ENCODE assay signal across 1 cellular context in genomic region chr10:91617073-91617580, GRCh38.
TF ChIP-seq lines count a peak whose summit lies in the region.

No MANE protein-coding gene starts in this region.

TF ChIP-seq in SK-N-SH, 30 proteins besides CTCF, POLR2A, EP300 and RAD21 (continued from another document):
- TF ChIP-seq, protein P1, sequence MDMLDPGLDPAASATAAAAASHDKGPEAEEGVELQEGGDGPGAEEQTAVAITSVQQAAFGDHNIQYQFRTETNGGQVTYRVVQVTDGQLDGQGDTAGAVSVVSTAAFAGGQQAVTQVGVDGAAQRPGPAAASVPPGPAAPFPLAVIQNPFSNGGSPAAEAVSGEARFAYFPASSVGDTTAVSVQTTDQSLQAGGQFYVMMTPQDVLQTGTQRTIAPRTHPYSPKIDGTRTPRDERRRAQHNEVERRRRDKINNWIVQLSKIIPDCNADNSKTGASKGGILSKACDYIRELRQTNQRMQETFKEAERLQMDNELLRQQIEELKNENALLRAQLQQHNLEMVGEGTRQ (IDR thresholded peaks at IDR 0.05; ENCODE audit: borderline replicate concordance, low read depth, low read length) = no peak
- TF ChIP-seq NRF1 (IDR thresholded peaks at IDR 0.05; ENCODE audit: low read depth, low read length) (no peak), NFIC (IDR thresholded peaks at IDR 0.05; ENCODE audit: borderline replicate concordance) (peak; percentile 79), REST (IDR thresholded peaks at IDR 0.05; ENCODE audit: low read depth, low read length) (no peak), FOXM1 (IDR thresholded peaks at IDR 0.05; ENCODE audit: low read depth) (no peak), TEAD4 (IDR thresholded peaks at IDR 0.05; ENCODE audit: borderline replicate concordance, insufficient read depth) (peak; percentile 87), RXRA (IDR thresholded peaks at IDR 0.05; ENCODE audit: borderline replicate concordance, low read depth) (peak; percentile 49; the same call in 1 of the 2 replicates), FOSL2 (IDR thresholded peaks at IDR 0.05; ENCODE audit: borderline replicate concordance, low read depth) (peak; percentile 85; the same call in 1 of the 2 replicates), SIN3A (IDR thresholded peaks at IDR 0.05; ENCODE audit: borderline replicate concordance, low read depth, low read length) (no peak), TCF12 (IDR thresholded peaks at IDR 0.05) (peak; percentile 95), TAF1 (IDR thresholded peaks at IDR 0.05; ENCODE audit: borderline replicate concordance, low read depth, low read length) (no peak), GATA2 (CRISPR knock-in tag; IDR thresholded peaks at IDR 0.05) (no peak), MEF2A (IDR thresholded peaks at IDR 0.05; ENCODE audit: borderline replicate concordance, low read depth) (no peak), JUND (IDR thresholded peaks at IDR 0.05) (peak; percentile 91)
- TF ChIP-seq, protein P2, sequence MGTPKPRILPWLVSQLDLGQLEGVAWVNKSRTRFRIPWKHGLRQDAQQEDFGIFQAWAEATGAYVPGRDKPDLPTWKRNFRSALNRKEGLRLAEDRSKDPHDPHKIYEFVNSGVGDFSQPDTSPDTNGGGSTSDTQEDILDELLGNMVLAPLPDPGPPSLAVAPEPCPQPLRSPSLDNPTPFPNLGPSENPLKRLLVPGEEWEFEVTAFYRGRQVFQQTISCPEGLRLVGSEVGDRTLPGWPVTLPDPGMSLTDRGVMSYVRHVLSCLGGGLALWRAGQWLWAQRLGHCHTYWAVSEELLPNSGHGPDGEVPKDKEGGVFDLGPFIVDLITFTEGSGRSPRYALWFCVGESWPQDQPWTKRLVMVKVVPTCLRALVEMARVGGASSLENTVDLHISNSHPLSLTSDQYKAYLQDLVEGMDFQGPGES (IDR thresholded peaks at IDR 0.05; ENCODE audit: low read depth, low read length) = no peak
- TF ChIP-seq, protein P3, sequence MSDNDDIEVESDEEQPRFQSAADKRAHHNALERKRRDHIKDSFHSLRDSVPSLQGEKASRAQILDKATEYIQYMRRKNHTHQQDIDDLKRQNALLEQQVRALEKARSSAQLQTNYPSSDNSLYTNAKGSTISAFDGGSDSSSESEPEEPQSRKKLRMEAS (IDR thresholded peaks at IDR 0.05; ENCODE audit: low read depth) = 0 out of 2 replicates have a peak, but pooled peaks have one; percentile 31
